ENCODE assay signal across 1 cellular context in genomic region chr17:76383645-76384221, GRCh38.
TF ChIP-seq lines count a peak whose summit lies in the region.

No MANE protein-coding gene starts in this region.

TF ChIP-seq in HEK293, 187 proteins besides CTCF, POLR2A, EP300 and RAD21 (continued from another document):
- TF ChIP-seq, protein P1, sequence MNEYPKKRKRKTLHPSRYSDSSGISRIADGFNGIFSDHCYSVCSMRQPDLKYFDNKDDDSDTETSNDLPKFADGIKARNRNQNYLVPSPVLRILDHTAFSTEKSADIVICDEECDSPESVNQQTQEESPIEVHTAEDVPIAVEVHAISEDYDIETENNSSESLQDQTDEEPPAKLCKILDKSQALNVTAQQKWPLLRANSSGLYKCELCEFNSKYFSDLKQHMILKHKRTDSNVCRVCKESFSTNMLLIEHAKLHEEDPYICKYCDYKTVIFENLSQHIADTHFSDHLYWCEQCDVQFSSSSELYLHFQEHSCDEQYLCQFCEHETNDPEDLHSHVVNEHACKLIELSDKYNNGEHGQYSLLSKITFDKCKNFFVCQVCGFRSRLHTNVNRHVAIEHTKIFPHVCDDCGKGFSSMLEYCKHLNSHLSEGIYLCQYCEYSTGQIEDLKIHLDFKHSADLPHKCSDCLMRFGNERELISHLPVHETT (tag by site-specific recombination; IDR thresholded peaks at IDR 0.05): no peak
- TF ChIP-seq ZFP3 (tag by site-specific recombination; IDR thresholded peaks at IDR 0.05; ENCODE audit: low read depth) (no peak), ZSCAN23 (tag by site-specific recombination; IDR thresholded peaks at IDR 0.05) (no peak), ZEB2 (tag by site-specific recombination; IDR thresholded peaks at IDR 0.05) (peak; percentile 66; the same call in 1 of the 2 replicates), YY1 (tag by site-specific recombination; IDR thresholded peaks at IDR 0.05) (no peak), ZNF623 (tag by site-specific recombination; IDR thresholded peaks at IDR 0.05) (no peak), ZNF76 (tag by site-specific recombination; IDR thresholded peaks at IDR 0.05; ENCODE audit: borderline replicate concordance, low read depth) (no peak), ZNF211 (tag by site-specific recombination; IDR thresholded peaks at IDR 0.05; ENCODE audit: low read depth) (no peak), ZNF704 (tag by site-specific recombination; IDR thresholded peaks at IDR 0.05) (no peak), GLIS2 (tag by site-specific recombination; IDR thresholded peaks at IDR 0.05) (peak; percentile 89), KLF7 (tag by site-specific recombination; IDR thresholded peaks at IDR 0.05; ENCODE audit: borderline replicate concordance) (no peak), ZNF423 (tag by site-specific recombination; IDR thresholded peaks at IDR 0.05) (no peak), ZNF248 (tag by site-specific recombination; IDR thresholded peaks at IDR 0.05) (no peak), ZNF513 (tag by site-specific recombination; IDR thresholded peaks at IDR 0.05) (no peak), ZNF580 (tag by site-specific recombination; IDR thresholded peaks at IDR 0.05) (no peak), ZNF692 (tag by site-specific recombination; IDR thresholded peaks at IDR 0.05) (0 out of 2 replicates have a peak, but pooled peaks have one; percentile 8), PRDM6 (tag by site-specific recombination; IDR thresholded peaks at IDR 0.05) (no peak), TSHZ1 (tag by site-specific recombination; IDR thresholded peaks at IDR 0.05; ENCODE audit: borderline replicate concordance) (no peak), ZNF2 (tag by site-specific recombination; IDR thresholded peaks at IDR 0.05) (no peak), IKZF3 (tag by site-specific recombination; IDR thresholded peaks at IDR 0.05) (no peak), SP3 (tag by site-specific recombination; IDR thresholded peaks at IDR 0.05) (0 out of 2 replicates have a peak, but pooled peaks have one; percentile 7), ZNF585B (tag by site-specific recombination; IDR thresholded peaks at IDR 0.05) (no peak)
- TF ChIP-seq, protein P2, sequence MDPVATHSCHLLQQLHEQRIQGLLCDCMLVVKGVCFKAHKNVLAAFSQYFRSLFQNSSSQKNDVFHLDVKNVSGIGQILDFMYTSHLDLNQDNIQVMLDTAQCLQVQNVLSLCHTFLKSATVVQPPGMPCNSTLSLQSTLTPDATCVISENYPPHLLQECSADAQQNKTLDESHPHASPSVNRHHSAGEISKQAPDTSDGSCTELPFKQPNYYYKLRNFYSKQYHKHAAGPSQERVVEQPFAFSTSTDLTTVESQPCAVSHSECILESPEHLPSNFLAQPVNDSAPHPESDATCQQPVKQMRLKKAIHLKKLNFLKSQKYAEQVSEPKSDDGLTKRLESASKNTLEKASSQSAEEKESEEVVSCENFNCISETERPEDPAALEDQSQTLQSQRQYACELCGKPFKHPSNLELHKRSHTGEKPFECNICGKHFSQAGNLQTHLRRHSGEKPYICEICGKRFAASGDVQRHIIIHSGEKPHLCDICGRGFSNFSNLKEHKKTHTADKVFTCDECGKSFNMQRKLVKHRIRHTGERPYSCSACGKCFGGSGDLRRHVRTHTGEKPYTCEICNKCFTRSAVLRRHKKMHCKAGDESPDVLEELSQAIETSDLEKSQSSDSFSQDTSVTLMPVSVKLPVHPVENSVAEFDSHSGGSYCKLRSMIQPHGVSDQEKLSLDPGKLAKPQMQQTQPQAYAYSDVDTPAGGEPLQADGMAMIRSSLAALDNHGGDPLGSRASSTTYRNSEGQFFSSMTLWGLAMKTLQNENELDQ (tag by site-specific recombination; IDR thresholded peaks at IDR 0.05; ENCODE audit: low read depth): no peak
TF ChIP-seq in HEK293: peak in this region for 25.
